Comparison of ENCODE assay signal across 8 cellular contexts in genomic region chr6:31547727-31548422, GRCh38. TPM values are rescaled to one million over a fixed set of nuclear protein-coding genes. Genes with fewer than 3 reads are reported as not detected.
A peak's percentile ranks its signal among the peaks of the same experiment; 100 is the strongest.
DNase-seq lines count a peak whose midpoint lies in the region; ATAC-seq and TF ChIP-seq lines count a peak whose summit lies in the region.

No MANE protein-coding gene starts in this region.

- peaks cover 70% of the 10 kb centered on the region for H3K4me1 Mint-ChIP-seq in stimulated activated naive CD8-positive, alpha-beta T cell treated with anti-CD3 and anti-CD28 coated beads, Interleukin-15, Interleukin-2, amounts not matched to agents 100 ng/mL and 50 ng/mL, for 24 hours (ENCODE audit: low read depth)
- H3K4me1 Mint-ChIP-seq in mesothelial cell of epicardium: peaks cover 30% of the 10 kb centered on the region

- peaks cover 20% of the 10 kb centered on the region for H3K36me3 Mint-ChIP-seq in stimulated activated naive CD8-positive, alpha-beta T cell treated with anti-CD3 and anti-CD28 coated beads, Interleukin-15, Interleukin-2, amounts not matched to agents 100 ng/mL and 50 ng/mL, for 24 hours (ENCODE audit: low read depth)
- peaks cover 13% of the 10 kb centered on the region for H3K36me3 Mint-ChIP-seq in mesothelial cell of epicardium

- H2AFZ ChIP-seq in mammary epithelial cell (ENCODE audit: low read depth, low read length): peak overlapping the region; percentile 68

- H3K36me3 ChIP-seq in mammary epithelial cell (ENCODE audit: insufficient read depth, low read length): peaks cover 8% of the 10 kb centered on the region

- peak overlapping the region; percentile 90 for H3K27ac Mint-ChIP-seq in stimulated activated naive CD8-positive, alpha-beta T cell treated with anti-CD3 and anti-CD28 coated beads, Interleukin-15, Interleukin-2, amounts not matched to agents 100 ng/mL and 50 ng/mL, for 24 hours
- H3K27ac Mint-ChIP-seq in mesothelial cell of epicardium: peak overlapping the region; percentile 86

- H3K9me3 Mint-ChIP-seq in stimulated activated naive CD8-positive, alpha-beta T cell treated with anti-CD3 and anti-CD28 coated beads, Interleukin-15, Interleukin-2, amounts not matched to agents 100 ng/mL and 50 ng/mL, for 24 hours: no peaks in the 10 kb centered on the region
- no peaks in the 10 kb centered on the region for H3K9me3 Mint-ChIP-seq in mesothelial cell of epicardium

- DNase-seq in stimulated activated naive CD8-positive, alpha-beta T cell treated with anti-CD3 and anti-CD28 coated beads, Interleukin-15, Interleukin-2, amounts not matched to agents 100 U/mL and 50 U/mL, for 24 hours: no peak
- no peak for DNase-seq in mammary epithelial cell
- DNase-seq in mesothelial cell of epicardium (ENCODE audit: low spot score in 2 of 2, unreplicated experiment in 2 of 2): no peak
- DNase-seq in RKO (ENCODE audit: low spot score): no peak
- DNase-seq in GM20000 (ENCODE audit: low spot score): no peak
- DNase-seq in NCI-H524 (lab: John Stamatoyannopoulos, UW): no peak
- DNase-seq in dedifferentiated amniotic fluid mesenchymal stem cell (ENCODE audit: extremely low spot score): no peak

- CTCF ChIA-PET in mammary epithelial cell (lab: Charles Lee; ENCODE audit: low non-redundant PET): interaction anchor here (0.8 kb wide), 1 partner anchor 26 kb away, joined by 16 read pairs; no protein-coding TSS in a partner anchor

- dilution Hi-C loops in mammary epithelial cell (cut with HindIII; ENCODE audit: low sequenced_read_pairs): no loop called here

- H3K9me3 ChIP-seq in mammary epithelial cell (replicated peaks; ENCODE audit: insufficient read depth, low read length): no peaks in the 10 kb centered on the region

- WGBS in mammary epithelial cell (ENCODE audit: low coverage, missing lambda C conversion rate): 75% methylated on average over 17 of the region's 23 CpGs

- in situ Hi-C loops in mammary epithelial cell (cut with MboI; ENCODE audit: low sequenced_read_pairs in 2 of 2): loop anchor here in 1 of 2 donors (5.0 kb wide), 1 partner anchor 49 kb away; no protein-coding TSS in a partner anchor

- H4K20me1 ChIP-seq in mammary epithelial cell (ENCODE audit: insufficient read depth, low read length): no peaks in the 10 kb centered on the region

- H3K4me3 Mint-ChIP-seq in stimulated activated naive CD8-positive, alpha-beta T cell treated with anti-CD3 and anti-CD28 coated beads, Interleukin-15, Interleukin-2, amounts not matched to agents 100 ng/mL and 50 ng/mL, for 24 hours: peak overlapping the region; percentile 85
- H3K4me3 Mint-ChIP-seq in mesothelial cell of epicardium: peak overlapping the region; percentile 83

- H3K4me1 ChIP-seq in mammary epithelial cell (ENCODE audit: insufficient read depth, low read length): peaks cover 19% of the 10 kb centered on the region

- peak overlapping the region; percentile 49 to 53 (median 53) for H3K4me3 ChIP-seq in mammary epithelial cell (replicated peaks in 1 of 3; ENCODE audit: insufficient read depth in 1 of 3, low read depth in 2 of 3, low read length in 3 of 3)

- BruUV-seq in mammary epithelial cell (replicated peaks; lab: Mats Ljungman, UMichigan): TSS peak; percentile 41

- intact Hi-C loops in mammary epithelial cell (cut with micrococcal nuclease): loop anchor here (5.0 to 10.0 kb wide), 3 partner anchors 146 to 407 kb away; partner anchors contain the start of genes CLIC1, MICA, NELFE and SKIC2

- H3K79me2 ChIP-seq in mammary epithelial cell (ENCODE audit: insufficient read depth, low read length): peaks cover 27% of the 10 kb centered on the region

- TF ChIP-seq CTCF in mammary epithelial cell (conservative IDR thresholded peaks at IDR 0.05 in 1 of 2, IDR thresholded peaks at IDR 0.05 in 1 of 2; ENCODE audit: extremely low read depth in 1 of 2, insufficient read depth in 1 of 2, low read depth in 1 of 2, low read length in 2 of 2) (no peak), mesothelial cell of epicardium (IDR thresholded peaks at IDR 0.05; ENCODE audit: unreplicated experiment) (no peak), GM20000 (IDR thresholded peaks at IDR 0.05; ENCODE audit: extremely low read depth, missing control alignments) (no peak)

- H3K27me3 ChIP-seq in mammary epithelial cell (ENCODE audit: insufficient read depth, low read length): no peaks in the 10 kb centered on the region

- H3K9ac ChIP-seq in mammary epithelial cell (ENCODE audit: insufficient read depth, low read length): peak overlapping the region; percentile 72

- peak overlapping the region; percentile 75 for H3K27ac ChIP-seq in mammary epithelial cell (ENCODE audit: insufficient read depth, low read depth, low read length)

- H3K4me2 ChIP-seq in mammary epithelial cell (ENCODE audit: insufficient read depth, low read depth, low read length): peak overlapping the region; percentile 87

- H3K27me3 Mint-ChIP-seq in stimulated activated naive CD8-positive, alpha-beta T cell treated with anti-CD3 and anti-CD28 coated beads, Interleukin-15, Interleukin-2, amounts not matched to agents 100 ng/mL and 50 ng/mL, for 24 hours: no peaks in the 10 kb centered on the region
- no peaks in the 10 kb centered on the region for H3K27me3 Mint-ChIP-seq in mesothelial cell of epicardium (ENCODE audit: low read depth)

- ATAC-seq in stimulated activated naive CD8-positive, alpha-beta T cell treated with anti-CD3 and anti-CD28 coated beads, Interleukin-15, Interleukin-2, amounts not matched to agents 100 U/mL and 50 U/mL, for 24 hours: no peak

RNA-seq across cellular contexts. Expression of gene NFKBIL1, which starts 0.5 kb away (rescaled TPM):
- total RNA-seq in mammary epithelial cell: 10 to 100 TPM; 22.0 to 24.2 TPM
- polyA plus RNA-seq in mammary epithelial cell: 7.7 TPM
- polyA minus RNA-seq in mammary epithelial cell: 2.4 TPM
- 27.7 to 28.2 TPM (median 28.1 TPM) in 3 replicates for total RNA-seq in mesothelial cell of epicardium

RNA-seq across cellular contexts. Expression of gene ATP6V1G2, which starts 1.5 kb away (rescaled TPM):
- 1 to 10 TPM in 1 of 2 donors, under 1 TPM in 1; 0.80 to 1.5 TPM for total RNA-seq in mammary epithelial cell
- polyA plus RNA-seq in mammary epithelial cell: 1.1 TPM
- polyA minus RNA-seq in mammary epithelial cell: not detected
- 2.2 to 2.7 TPM (median 2.5 TPM) in 3 replicates for total RNA-seq in mesothelial cell of epicardium

RNA-seq across cellular contexts. Expression of gene DDX39B, which starts 6.1 kb away (rescaled TPM):
- total RNA-seq in mammary epithelial cell: 100 to 1,000 TPM; 263 to 409 TPM
- 675 TPM for polyA plus RNA-seq in mammary epithelial cell
- 934 TPM for polyA minus RNA-seq in mammary epithelial cell
- total RNA-seq in mesothelial cell of epicardium: 635 to 649 TPM (median 647 TPM) in 3 replicates

RNA-seq across cellular contexts. Expression of gene MCCD1, which starts 19.1 kb away (rescaled TPM):
- total RNA-seq in mammary epithelial cell (not detected), mesothelial cell of epicardium (not detected in 3 replicates)
- polyA plus RNA-seq in mammary epithelial cell: not detected
- polyA minus RNA-seq in mammary epithelial cell: not detected

RNA-seq across cellular contexts. Expression of gene LTA, which starts 24.2 kb away (rescaled TPM):
- not detected for total RNA-seq in mammary epithelial cell
- polyA plus RNA-seq in mammary epithelial cell: not detected
- not detected for polyA minus RNA-seq in mammary epithelial cell
- total RNA-seq in mesothelial cell of epicardium: 0.16 to 0.18 TPM in 2 of 3 replicates, not detected in the other
